ENCODE assay signal across 8 cellular contexts in the genomic region with DNA sequence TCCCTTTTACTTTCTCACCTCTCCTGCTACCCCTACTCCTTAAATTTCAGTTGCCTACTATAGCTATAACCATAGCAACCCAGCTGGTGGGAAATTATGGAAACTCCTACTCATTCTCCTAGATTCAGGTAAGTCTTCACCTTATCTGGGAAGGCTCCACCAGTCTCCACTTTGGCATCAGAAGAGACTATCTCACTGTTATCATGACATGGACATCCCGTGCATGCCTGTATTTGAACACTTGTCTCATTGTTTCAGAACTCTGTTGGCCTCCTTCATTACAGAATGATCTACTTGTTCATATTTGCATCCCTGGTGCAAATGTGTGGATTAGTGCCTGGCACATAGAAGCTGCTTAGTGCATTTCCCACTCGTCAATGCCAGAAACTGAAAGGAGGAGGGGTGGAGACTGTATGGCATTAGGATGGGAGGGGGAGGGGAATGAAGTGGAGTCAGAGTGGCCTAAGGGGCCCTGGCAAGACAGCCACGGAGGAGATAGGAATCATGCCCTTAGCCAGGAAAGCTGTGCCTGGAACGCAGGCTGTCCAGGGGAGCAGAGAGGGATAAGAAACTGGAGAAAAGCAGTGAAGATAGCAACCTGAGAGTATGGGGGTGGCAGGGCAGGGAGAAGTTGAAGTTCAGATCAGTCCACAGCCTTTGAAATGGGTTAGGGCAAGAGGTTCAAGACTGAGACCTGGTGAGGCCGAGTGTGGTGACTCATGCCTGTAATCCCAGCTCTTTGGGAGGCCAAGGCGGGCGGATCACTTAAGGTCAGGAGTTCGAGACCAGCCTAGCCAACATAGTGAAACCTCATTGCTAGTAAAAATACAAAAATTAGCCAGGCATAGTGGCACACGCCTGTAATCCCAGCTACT. TPM values are rescaled to one million over a fixed set of nuclear protein-coding genes. Genes with fewer than 3 reads are reported as not detected.
DNase-seq lines count a peak whose midpoint lies in the region; ATAC-seq, FAIRE-seq and TF ChIP-seq lines count a peak whose summit lies in the region.

No MANE protein-coding gene starts in this region.

- H3K4me3 Mint-ChIP-seq in immature natural killer cell, result no peak overlapping the region

- no peak for FAIRE-seq in bronchial epithelial cell (lab: Jason Lieb, UNC)

- no peak overlapping the region for H3K27ac ChIP-seq in osteoblast (ENCODE audit: low read depth, low read length)

- no peaks in the 10 kb centered on the region for H3K79me2 ChIP-seq in osteoblast (ENCODE audit: insufficient read depth, low read length)

- peaks cover 1 to 24% (median 11%) of the 10 kb centered on the region in 3 donors for H3K27me3 Mint-ChIP-seq in immature natural killer cell (ENCODE audit: low read depth in 3 of 3)

- H3K36me3 ChIP-seq in bronchial epithelial cell (ENCODE audit: control insufficient read depth, insufficient read depth, low read length) (no peaks in the 10 kb centered on the region), osteoblast (ENCODE audit: insufficient read depth, low read length) (no peaks in the 10 kb centered on the region)

- H3K4me1 Mint-ChIP-seq in immature natural killer cell, result peaks cover 6% of the 10 kb centered on the region in 2 donors

- no peaks in the 10 kb centered on the region for H3K9me3 ChIP-seq in osteoblast (ENCODE audit: low read depth, low read length)

- no peaks in the 10 kb centered on the region for H4K20me1 ChIP-seq in osteoblast (ENCODE audit: insufficient read depth, low read length)

- H3K27me3 ChIP-seq in bronchial epithelial cell (ENCODE audit: control insufficient read depth, insufficient read depth, low read length) (peaks cover 2% of the 10 kb centered on the region), osteoblast (ENCODE audit: insufficient read depth, low read length) (peaks cover 18% of the 10 kb centered on the region)

- H3K36me3 Mint-ChIP-seq in immature natural killer cell, result no peaks in the 10 kb centered on the region

- H2AFZ ChIP-seq in osteoblast (ENCODE audit: low read length), result peak overlapping the region; percentile 89

- TF ChIP-seq CTCF in bronchial epithelial cell (IDR thresholded peaks at IDR 0.05; ENCODE audit: insufficient read depth, low read length, severe bottlenecking) (no peak), osteoblast (IDR thresholded peaks at IDR 0.05; ENCODE audit: extremely low read depth, low read depth, low read length) (no peak)

- H3K4me3 ChIP-seq in bronchial epithelial cell (ENCODE audit: low read depth, low read length), result no peak overlapping the region
- H3K4me3 ChIP-seq in osteoblast (ENCODE audit: insufficient read depth, low read length), result peak overlapping the region; percentile 41

- no peak overlapping the region for H3K27ac Mint-ChIP-seq in immature natural killer cell

- H3K4me2 ChIP-seq in osteoblast (ENCODE audit: insufficient read depth, low read length), result peak overlapping the region; percentile 79

- peak; percentile 12 for DNase-seq in DMS53 (lab: John Stamatoyannopoulos, UW)
- DNase-seq in DMS53 treated with DMSO at 0.1 percent for 48 hours (lab: John Stamatoyannopoulos, UW; ENCODE audit: unreplicated experiment), result no peak
- peak; percentile 83 for DNase-seq in NCI-H1048 (lab: John Stamatoyannopoulos, UW)
- peak; percentile 6 for DNase-seq in bronchial epithelial cell (ENCODE audit: low read depth)
- no peak for DNase-seq in osteoblast (ENCODE audit: insufficient read length, low spot score, missing footprints)
- DNase-seq in immature natural killer cell, result no peak
- DNase-seq in SIG-M5 (lab: John Stamatoyannopoulos, UW), result no peak

- H3K4me1 ChIP-seq in osteoblast (ENCODE audit: insufficient read depth, low read length), result peaks cover 9% of the 10 kb centered on the region

- H3K9me3 Mint-ChIP-seq in immature natural killer cell, result no peaks in the 10 kb centered on the region

- ATAC-seq in GM18520 (IDR thresholded peaks at IDR 0.05; ENCODE audit: unreplicated experiment), result no peak

RNA-seq across cellular contexts. Expression of a gene that starts 53.8 kb away (rescaled TPM):
- total RNA-seq in bronchial epithelial cell (97.9 and 115 TPM in 2 replicates), osteoblast (225 and 235 TPM in 2 replicates)
- 10 to 100 TPM; 27.8 to 71.2 (median 43.3) TPM for polyA plus RNA-seq in immature natural killer cell

Comparison
In these comparisons a context has a peak if more than half of its experiments do, and no peak if none do; other contexts are left out.
1. DNase-seq: peak in DMS53 (single experiment), NCI-H1048 (single experiment) and bronchial epithelial cell (single experiment); none in DMS53 treated with DMSO at 0.1 percent for 48 hours (single experiment), osteoblast (single experiment), immature natural killer cell (0 of 3) and SIG-M5 (single experiment).